ENCODE assay signal across 2 cellular contexts in the genomic region with DNA sequence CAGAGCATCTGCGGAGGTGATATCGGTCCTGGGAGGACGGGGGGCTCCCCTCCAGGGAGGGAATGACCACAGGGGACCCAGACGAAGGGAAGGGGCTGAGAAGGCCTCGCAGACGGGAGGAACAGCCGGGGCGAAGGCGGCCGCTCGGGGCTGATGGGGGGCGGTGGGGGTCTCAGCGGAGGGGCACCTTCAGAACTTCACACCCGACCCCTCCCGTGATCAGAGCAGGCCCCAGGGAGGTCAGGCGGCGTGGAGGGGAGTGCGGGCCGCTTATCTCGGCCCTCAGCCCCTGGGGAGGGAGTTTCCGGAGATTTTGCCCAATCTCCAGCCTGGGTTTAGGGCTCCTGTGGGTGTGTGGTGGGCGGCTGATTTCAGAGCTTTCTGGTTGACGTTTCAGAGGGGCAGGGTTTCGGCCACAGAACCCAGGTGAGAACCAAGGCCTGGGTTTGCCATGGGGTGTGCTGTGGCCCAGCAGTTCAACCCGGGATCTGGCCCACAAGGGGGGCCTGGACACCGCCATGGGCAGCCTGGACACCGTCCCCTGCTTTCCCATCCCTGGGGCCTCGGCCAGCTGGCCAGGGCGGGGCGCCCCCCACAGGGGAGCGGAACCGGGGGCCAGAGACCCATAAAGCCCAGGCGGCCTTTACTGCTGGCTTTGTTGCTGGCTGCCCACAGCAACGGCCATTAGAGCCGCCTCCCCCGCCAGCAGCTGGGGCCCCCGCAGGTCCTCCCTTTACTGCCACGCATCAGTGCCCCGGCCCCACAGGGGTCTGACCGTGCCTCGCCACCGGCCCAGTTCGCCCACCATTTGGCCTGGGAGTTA.
TF ChIP-seq lines count a peak whose summit lies in the region.

No MANE protein-coding gene starts in this region.

TF ChIP-seq in HEK293, 187 proteins besides CTCF, POLR2A, EP300 and RAD21 (continues in another document):
- TF ChIP-seq, protein P1, sequence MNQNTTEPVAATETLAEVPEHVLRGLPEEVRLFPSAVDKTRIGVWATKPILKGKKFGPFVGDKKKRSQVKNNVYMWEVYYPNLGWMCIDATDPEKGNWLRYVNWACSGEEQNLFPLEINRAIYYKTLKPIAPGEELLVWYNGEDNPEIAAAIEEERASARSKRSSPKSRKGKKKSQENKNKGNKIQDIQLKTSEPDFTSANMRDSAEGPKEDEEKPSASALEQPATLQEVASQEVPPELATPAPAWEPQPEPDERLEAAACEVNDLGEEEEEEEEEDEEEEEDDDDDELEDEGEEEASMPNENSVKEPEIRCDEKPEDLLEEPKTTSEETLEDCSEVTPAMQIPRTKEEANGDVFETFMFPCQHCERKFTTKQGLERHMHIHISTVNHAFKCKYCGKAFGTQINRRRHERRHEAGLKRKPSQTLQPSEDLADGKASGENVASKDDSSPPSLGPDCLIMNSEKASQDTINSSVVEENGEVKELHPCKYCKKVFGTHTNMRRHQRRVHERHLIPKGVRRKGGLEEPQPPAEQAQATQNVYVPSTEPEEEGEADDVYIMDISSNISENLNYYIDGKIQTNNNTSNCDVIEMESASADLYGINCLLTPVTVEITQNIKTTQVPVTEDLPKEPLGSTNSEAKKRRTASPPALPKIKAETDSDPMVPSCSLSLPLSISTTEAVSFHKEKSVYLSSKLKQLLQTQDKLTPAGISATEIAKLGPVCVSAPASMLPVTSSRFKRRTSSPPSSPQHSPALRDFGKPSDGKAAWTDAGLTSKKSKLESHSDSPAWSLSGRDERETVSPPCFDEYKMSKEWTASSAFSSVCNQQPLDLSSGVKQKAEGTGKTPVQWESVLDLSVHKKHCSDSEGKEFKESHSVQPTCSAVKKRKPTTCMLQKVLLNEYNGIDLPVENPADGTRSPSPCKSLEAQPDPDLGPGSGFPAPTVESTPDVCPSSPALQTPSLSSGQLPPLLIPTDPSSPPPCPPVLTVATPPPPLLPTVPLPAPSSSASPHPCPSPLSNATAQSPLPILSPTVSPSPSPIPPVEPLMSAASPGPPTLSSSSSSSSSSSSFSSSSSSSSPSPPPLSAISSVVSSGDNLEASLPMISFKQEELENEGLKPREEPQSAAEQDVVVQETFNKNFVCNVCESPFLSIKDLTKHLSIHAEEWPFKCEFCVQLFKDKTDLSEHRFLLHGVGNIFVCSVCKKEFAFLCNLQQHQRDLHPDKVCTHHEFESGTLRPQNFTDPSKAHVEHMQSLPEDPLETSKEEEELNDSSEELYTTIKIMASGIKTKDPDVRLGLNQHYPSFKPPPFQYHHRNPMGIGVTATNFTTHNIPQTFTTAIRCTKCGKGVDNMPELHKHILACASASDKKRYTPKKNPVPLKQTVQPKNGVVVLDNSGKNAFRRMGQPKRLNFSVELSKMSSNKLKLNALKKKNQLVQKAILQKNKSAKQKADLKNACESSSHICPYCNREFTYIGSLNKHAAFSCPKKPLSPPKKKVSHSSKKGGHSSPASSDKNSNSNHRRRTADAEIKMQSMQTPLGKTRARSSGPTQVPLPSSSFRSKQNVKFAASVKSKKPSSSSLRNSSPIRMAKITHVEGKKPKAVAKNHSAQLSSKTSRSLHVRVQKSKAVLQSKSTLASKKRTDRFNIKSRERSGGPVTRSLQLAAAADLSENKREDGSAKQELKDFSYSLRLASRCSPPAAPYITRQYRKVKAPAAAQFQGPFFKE (tag by site-specific recombination; IDR thresholded peaks at IDR 0.05; ENCODE audit: borderline replicate concordance), result no peak
- peak; percentile 79 for TF ChIP-seq EGR2 (tag by site-specific recombination; IDR thresholded peaks at IDR 0.05; ENCODE audit: low read depth)
- TF ChIP-seq WT1 (tag by site-specific recombination; IDR thresholded peaks at IDR 0.05), result no peak
- TF ChIP-seq ZNF221 (tag by site-specific recombination; IDR thresholded peaks at IDR 0.05; ENCODE audit: borderline replicate concordance), result no peak
- 0 out of 2 replicates have a peak, but pooled peaks have one; percentile 16 for TF ChIP-seq GLIS1 (tag by site-specific recombination; IDR thresholded peaks at IDR 0.05)
- TF ChIP-seq, protein P2, sequence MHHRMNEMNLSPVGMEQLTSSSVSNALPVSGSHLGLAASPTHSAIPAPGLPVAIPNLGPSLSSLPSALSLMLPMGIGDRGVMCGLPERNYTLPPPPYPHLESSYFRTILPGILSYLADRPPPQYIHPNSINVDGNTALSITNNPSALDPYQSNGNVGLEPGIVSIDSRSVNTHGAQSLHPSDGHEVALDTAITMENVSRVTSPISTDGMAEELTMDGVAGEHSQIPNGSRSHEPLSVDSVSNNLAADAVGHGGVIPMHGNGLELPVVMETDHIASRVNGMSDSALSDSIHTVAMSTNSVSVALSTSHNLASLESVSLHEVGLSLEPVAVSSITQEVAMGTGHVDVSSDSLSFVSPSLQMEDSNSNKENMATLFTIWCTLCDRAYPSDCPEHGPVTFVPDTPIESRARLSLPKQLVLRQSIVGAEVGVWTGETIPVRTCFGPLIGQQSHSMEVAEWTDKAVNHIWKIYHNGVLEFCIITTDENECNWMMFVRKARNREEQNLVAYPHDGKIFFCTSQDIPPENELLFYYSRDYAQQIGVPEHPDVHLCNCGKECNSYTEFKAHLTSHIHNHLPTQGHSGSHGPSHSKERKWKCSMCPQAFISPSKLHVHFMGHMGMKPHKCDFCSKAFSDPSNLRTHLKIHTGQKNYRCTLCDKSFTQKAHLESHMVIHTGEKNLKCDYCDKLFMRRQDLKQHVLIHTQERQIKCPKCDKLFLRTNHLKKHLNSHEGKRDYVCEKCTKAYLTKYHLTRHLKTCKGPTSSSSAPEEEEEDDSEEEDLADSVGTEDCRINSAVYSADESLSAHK (tag by site-specific recombination; IDR thresholded peaks at IDR 0.05), result peak; percentile 100
- no peak for TF ChIP-seq PRDM1 (tag by site-specific recombination; IDR thresholded peaks at IDR 0.05)
- no peak for TF ChIP-seq ZNF626 (tag by site-specific recombination; IDR thresholded peaks at IDR 0.05)
- TF ChIP-seq KLF10 (tag by site-specific recombination; IDR thresholded peaks at IDR 0.05), result peak; percentile 59; the same call in 1 of the 2 replicates
- TF ChIP-seq ZNF776 (tag by site-specific recombination; IDR thresholded peaks at IDR 0.05; ENCODE audit: borderline replicate concordance), result no peak
- TF ChIP-seq SP2 (tag by site-specific recombination; IDR thresholded peaks at IDR 0.05), result peak; percentile 42; the same call in 1 of the 2 replicates
- TF ChIP-seq MEIS1 (CRISPR knock-in tag; IDR thresholded peaks at IDR 0.05; ENCODE audit: borderline replicate concordance), result no peak
- no peak for TF ChIP-seq ZNF785 (tag by site-specific recombination; IDR thresholded peaks at IDR 0.05)
- TF ChIP-seq, protein P3, sequence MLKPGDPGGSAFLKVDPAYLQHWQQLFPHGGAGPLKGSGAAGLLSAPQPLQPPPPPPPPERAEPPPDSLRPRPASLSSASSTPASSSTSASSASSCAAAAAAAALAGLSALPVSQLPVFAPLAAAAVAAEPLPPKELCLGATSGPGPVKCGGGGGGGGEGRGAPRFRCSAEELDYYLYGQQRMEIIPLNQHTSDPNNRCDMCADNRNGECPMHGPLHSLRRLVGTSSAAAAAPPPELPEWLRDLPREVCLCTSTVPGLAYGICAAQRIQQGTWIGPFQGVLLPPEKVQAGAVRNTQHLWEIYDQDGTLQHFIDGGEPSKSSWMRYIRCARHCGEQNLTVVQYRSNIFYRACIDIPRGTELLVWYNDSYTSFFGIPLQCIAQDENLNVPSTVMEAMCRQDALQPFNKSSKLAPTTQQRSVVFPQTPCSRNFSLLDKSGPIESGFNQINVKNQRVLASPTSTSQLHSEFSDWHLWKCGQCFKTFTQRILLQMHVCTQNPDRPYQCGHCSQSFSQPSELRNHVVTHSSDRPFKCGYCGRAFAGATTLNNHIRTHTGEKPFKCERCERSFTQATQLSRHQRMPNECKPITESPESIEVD (tag by site-specific recombination; IDR thresholded peaks at IDR 0.05), result no peak
- TF ChIP-seq ZNF416 (tag by site-specific recombination; IDR thresholded peaks at IDR 0.05), result no peak

TF ChIP-seq in WTC11, 78 proteins besides CTCF, POLR2A, EP300 and RAD21 (continued from another document):
- TF ChIP-seq, protein P4, sequence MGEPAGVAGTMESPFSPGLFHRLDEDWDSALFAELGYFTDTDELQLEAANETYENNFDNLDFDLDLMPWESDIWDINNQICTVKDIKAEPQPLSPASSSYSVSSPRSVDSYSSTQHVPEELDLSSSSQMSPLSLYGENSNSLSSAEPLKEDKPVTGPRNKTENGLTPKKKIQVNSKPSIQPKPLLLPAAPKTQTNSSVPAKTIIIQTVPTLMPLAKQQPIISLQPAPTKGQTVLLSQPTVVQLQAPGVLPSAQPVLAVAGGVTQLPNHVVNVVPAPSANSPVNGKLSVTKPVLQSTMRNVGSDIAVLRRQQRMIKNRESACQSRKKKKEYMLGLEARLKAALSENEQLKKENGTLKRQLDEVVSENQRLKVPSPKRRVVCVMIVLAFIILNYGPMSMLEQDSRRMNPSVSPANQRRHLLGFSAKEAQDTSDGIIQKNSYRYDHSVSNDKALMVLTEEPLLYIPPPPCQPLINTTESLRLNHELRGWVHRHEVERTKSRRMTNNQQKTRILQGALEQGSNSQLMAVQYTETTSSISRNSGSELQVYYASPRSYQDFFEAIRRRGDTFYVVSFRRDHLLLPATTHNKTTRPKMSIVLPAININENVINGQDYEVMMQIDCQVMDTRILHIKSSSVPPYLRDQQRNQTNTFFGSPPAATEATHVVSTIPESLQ (CRISPR knock-in tag; IDR thresholded peaks at IDR 0.05), result no peak
- TF ChIP-seq GTF2I (CRISPR knock-in tag; conservative IDR thresholded peaks at IDR 0.05), result peak; percentile 90
